ENCODE assay signal across 8 cellular contexts in genomic region chr7:55472406-55472805, GRCh38.
DNase-seq lines count a peak whose midpoint lies in the region; ATAC-seq, FAIRE-seq and TF ChIP-seq lines count a peak whose summit lies in the region.
"Not testable (repeated sequence)": the region's sequence is repeated elsewhere in the genome, so short reads cannot be mapped to it uniquely, and the experiment has no call there.

No MANE protein-coding gene starts in this region.

- H3K9ac ChIP-seq in GM12878 (ENCODE audit: control insufficient read depth, insufficient read depth, low read length); H1 (replicated peaks in 1 of 4; ENCODE audit: extremely low read depth in 1 of 4, low read depth in 3 of 4, low read length in 3 of 4): not testable (repeated sequence)

- H2BK120ac ChIP-seq in H1 (replicated peaks; ENCODE audit: low read depth, low read length), result not testable (repeated sequence)

- not testable (repeated sequence) for H3K4me3 Mint-ChIP-seq in activated CD8-positive, alpha-beta T cell treated with anti-CD3 and anti-CD28 coated beads for 36 hours; naive thymus-derived CD8-positive, alpha-beta T cell; stimulated activated naive CD8-positive, alpha-beta T cell treated with anti-CD3 and anti-CD28 coated beads, Interleukin-15, amount 100 ng/mL, for 72 hours

- not testable (repeated sequence) for H3K27me3 Mint-ChIP-seq in activated CD8-positive, alpha-beta T cell treated with anti-CD3 and anti-CD28 coated beads for 36 hours; naive thymus-derived CD8-positive, alpha-beta T cell; stimulated activated naive CD8-positive, alpha-beta T cell treated with anti-CD3 and anti-CD28 coated beads, Interleukin-15, amount 100 ng/mL, for 72 hours

- H2AK5ac ChIP-seq in H1 (ENCODE audit: low read depth, low read length), result not testable (repeated sequence)

- not testable (repeated sequence) for H3K4me1 ChIP-seq in A549; GM12878 (ENCODE audit: control insufficient read depth, insufficient read depth, low read length); H1 (replicated peaks in 1 of 4; ENCODE audit: control insufficient read depth in 3 of 4, insufficient read depth in 4 of 4, low read length in 3 of 4)

- H3K79me1 ChIP-seq in H1 (ENCODE audit: low read depth, low read length), result not testable (repeated sequence)

- in situ Hi-C loops in GM12878 (cut with MboI), result not testable (repeated sequence)

- RAD21 ChIA-PET in GM12878 (lab: Charles Lee; ENCODE audit: unreplicated experiment), result not testable (repeated sequence)

- peaks cover 66% of the 10 kb centered on the region for H3K4me1 Mint-ChIP-seq in activated CD8-positive, alpha-beta T cell treated with anti-CD3 and anti-CD28 coated beads for 36 hours (ENCODE audit: low read depth)
- H3K4me1 Mint-ChIP-seq in naive thymus-derived CD8-positive, alpha-beta T cell, result peaks cover 45 to 85% (median 79%) of the 10 kb centered on the region in 4 donors
- H3K4me1 Mint-ChIP-seq in stimulated activated naive CD8-positive, alpha-beta T cell treated with anti-CD3 and anti-CD28 coated beads, Interleukin-15, amount 100 ng/mL, for 72 hours, result peaks cover 86% of the 10 kb centered on the region

- H4K20me1 ChIP-seq in GM12878 (ENCODE audit: control insufficient read depth, insufficient read depth), result not testable (repeated sequence)
- peaks cover 0 to 14% of the 10 kb centered on the region in 2 experiments for H4K20me1 ChIP-seq in H1 (replicated peaks in 1 of 2; ENCODE audit: control insufficient read depth in 1 of 2, insufficient read depth in 2 of 2, low read length in 2 of 2)

- H2AFZ ChIP-seq in GM12878 (ENCODE audit: control insufficient read depth, low read depth, low read length); H1 (ENCODE audit: low read length): not testable (repeated sequence)

- not testable (repeated sequence) for H3K56ac ChIP-seq in H1 (replicated peaks; ENCODE audit: insufficient read length, low read depth, low read length)

- not testable (repeated sequence) for H2BK5ac ChIP-seq in H1 (ENCODE audit: low read depth, low read length)

- SMC1A ChIA-PET in GM12878 (lab: Charles Lee; ENCODE audit: uncharacterized antibody, unreplicated experiment), result not testable (repeated sequence)

- CTCF ChIA-PET in A549 (lab: Yijun Ruan, JAX); activated CD8-positive, alpha-beta T cell treated with anti-CD3 and anti-CD28 coated beads for 36 hours (lab: Charles Lee); GM12878 (lab: Yijun Ruan, JAX); H1 (lab: Charles Lee; ENCODE audit: partially characterized antibody): not testable (repeated sequence)

- BruUV-seq in GM12878 (replicated peaks; lab: Mats Ljungman, UMichigan), result not testable (repeated sequence)

- not testable (repeated sequence) for H4K8ac ChIP-seq in H1 (ENCODE audit: extremely low read depth, insufficient read depth, low read length)

- not testable (repeated sequence) for H3K36me3 Mint-ChIP-seq in activated CD8-positive, alpha-beta T cell treated with anti-CD3 and anti-CD28 coated beads for 36 hours (ENCODE audit: low read depth); naive thymus-derived CD8-positive, alpha-beta T cell

- peak; percentile 89 for FAIRE-seq in A549 (lab: Jason Lieb, UNC)
- peak; percentile 89 for FAIRE-seq in GM12891 (lab: Jason Lieb, UNC)
- FAIRE-seq in GM19239 (lab: Jason Lieb, UNC), result peak; percentile 88
- peak; percentile 7 for FAIRE-seq in GM12878 (lab: Jason Lieb, UNC)
- FAIRE-seq in H1 (lab: Jason Lieb, UNC), result peak; percentile 90

- not testable (repeated sequence) for H3K9me3 ChIP-seq in A549; GM12878 (replicated peaks; ENCODE audit: control insufficient read depth, insufficient read depth, low read length)
- peaks cover 3 to 10% of the 10 kb centered on the region in 2 experiments; a peak in 3 of 4 replicates for H3K9me3 ChIP-seq in H1 (ENCODE audit: insufficient read depth in 2 of 2, low read depth in 1 of 2, low read length in 1 of 2)

- H3K14ac ChIP-seq in H1 (ENCODE audit: insufficient read length), result not testable (repeated sequence)

- not testable (repeated sequence) for H3K27ac ChIP-seq in A549; GM12878 (ENCODE audit: control insufficient read depth, insufficient read depth); H1 (ENCODE audit: low read depth, low read length)

- not testable (repeated sequence) for H3K4me2 ChIP-seq in A549; GM12878 (ENCODE audit: control insufficient read depth, insufficient read depth); H1 (ENCODE audit: insufficient read depth in 1 of 2, low read depth in 2 of 2, low read length in 2 of 2)

- POLR2A ChIA-PET in A549 (lab: Yijun Ruan, JAX); activated CD8-positive, alpha-beta T cell treated with anti-CD3 and anti-CD28 coated beads for 36 hours (lab: Charles Lee); GM12878 (lab: Charles Lee); H1 (lab: Charles Lee; ENCODE audit: partially characterized antibody); naive thymus-derived CD8-positive, alpha-beta T cell (lab: Charles Lee): not testable (repeated sequence)

- not testable (repeated sequence) for H2BK12ac ChIP-seq in H1 (ENCODE audit: low read depth, low read length)

- H3K36me3 ChIP-seq in GM12878 (ENCODE audit: control insufficient read depth in 2 of 2, insufficient read depth in 2 of 2, low read length in 1 of 2), result peaks cover 27 to 37% of the 10 kb centered on the region in 2 experiments
- not testable (repeated sequence) for H3K36me3 ChIP-seq in H1 (ENCODE audit: control insufficient read depth in 2 of 4, insufficient read depth in 4 of 4, low read length in 3 of 4)

- not testable (repeated sequence) for H2BK15ac ChIP-seq in H1 (ENCODE audit: low read length)

- 87% methylated on average over 3 of the region's 14 CpGs for WGBS in A549 (ENCODE audit: missing lambda C conversion rate)
- 100% methylated on average over 4 of the region's 14 CpGs for WGBS in GM12878 (ENCODE audit: insufficient coverage, insufficient replicate concordance, low lambda C conversion rate, missing lambda C conversion rate)
- 92% methylated on average over 5 of the region's 14 CpGs; no CpG with 5 or more reads in 1 of the 2 experiments for WGBS in H1 (ENCODE audit: extremely low coverage in 1 of 2, insufficient coverage in 1 of 2, insufficient read length in 1 of 2, insufficient replicate concordance in 2 of 2, low coverage in 1 of 2, low lambda C conversion rate in 2 of 2, missing lambda C conversion rate in 1 of 2), 2 experiments

- H4K91ac ChIP-seq in H1 (replicated peaks; ENCODE audit: insufficient read length, low read length), result not testable (repeated sequence)

- H2BK20ac ChIP-seq in H1 (ENCODE audit: low read length), result not testable (repeated sequence)

- TF ChIP-seq EP300 in A549 (IDR thresholded peaks at IDR 0.05); GM12878 (IDR thresholded peaks at IDR 0.05; ENCODE audit: borderline replicate concordance in 1 of 2, control insufficient read depth in 1 of 2, low read depth in 2 of 2, low read length in 2 of 2); H1 (IDR thresholded peaks at IDR 0.05; ENCODE audit: borderline replicate concordance in 1 of 2, low read depth in 2 of 2, low read length in 2 of 2): not testable (repeated sequence)

- TF ChIP-seq POLR2A in A549 (IDR thresholded peaks at IDR 0.05; ENCODE audit: low read length); GM12891 (IDR thresholded peaks at IDR 0.05; ENCODE audit: low read depth, low read length); GM12878 (IDR thresholded peaks at IDR 0.05; ENCODE audit: low read depth, low read length); H1 (IDR thresholded peaks at IDR 0.05; ENCODE audit: control extremely low read depth in 1 of 2, low read depth in 2 of 2, low read length in 2 of 2): not testable (repeated sequence)

- not testable (repeated sequence) for TF ChIP-seq RAD21 in A549 (conservative IDR thresholded peaks at IDR 0.05 in 1 of 2, IDR thresholded peaks at IDR 0.05 in 1 of 2); GM12878 (IDR thresholded peaks at IDR 0.05; ENCODE audit: insufficient read depth, low read depth, low read length); H1 (IDR thresholded peaks at IDR 0.05 in 1 of 2, conservative IDR thresholded peaks at IDR 0.05 in 1 of 2; ENCODE audit: low read depth in 2 of 2, low read length in 2 of 2)

- H3K4ac ChIP-seq in H1 (replicated peaks; ENCODE audit: insufficient read length, low read depth, low read length), result not testable (repeated sequence)

- not testable (repeated sequence) for H3K18ac ChIP-seq in H1 (ENCODE audit: extremely low read depth, low read length)

- H3K23ac ChIP-seq in H1 (ENCODE audit: insufficient read length), result not testable (repeated sequence)

- not testable (repeated sequence) for TF ChIP-seq CTCF in A549 (IDR thresholded peaks at IDR 0.05); activated CD8-positive, alpha-beta T cell treated with anti-CD3 and anti-CD28 coated beads for 36 hours (IDR thresholded peaks at IDR 0.05); GM12878 (IDR thresholded peaks at IDR 0.05 in 2 of 3, conservative IDR thresholded peaks at IDR 0.05 in 1 of 3; ENCODE audit: control insufficient read depth in 2 of 3, extremely low read depth in 1 of 3, insufficient read depth in 1 of 3, low read depth in 3 of 3, low read length in 3 of 3); H1 (IDR thresholded peaks at IDR 0.05; ENCODE audit: control extremely low read depth in 1 of 3, insufficient read depth in 1 of 3, low read depth in 1 of 3, low read length in 3 of 3)

- not testable (repeated sequence) for H3K4me3 ChIP-seq in A549; GM12878; H1 (ENCODE audit: extremely low read depth in 1 of 4, insufficient read depth in 2 of 4, low read depth in 3 of 4, low read length in 4 of 4)

- intact Hi-C loops in activated CD8-positive, alpha-beta T cell treated with anti-CD3 and anti-CD28 coated beads for 36 hours (cut with micrococcal nuclease); GM12878 (cut with micrococcal nuclease; ENCODE audit: unreplicated experiment): not testable (repeated sequence)

- not testable (repeated sequence) for DNase-seq in A549 (ENCODE audit: low read depth in 1 of 2, low spot score in 1 of 2); GM12891 (ENCODE audit: insufficient read length, low spot score); GM19239 (ENCODE audit: insufficient read length, low spot score); activated CD8-positive, alpha-beta T cell treated with anti-CD3 and anti-CD28 coated beads for 36 hours; GM12878 (ENCODE audit: low read depth, low spot score); H1 (ENCODE audit: low read depth in 1 of 2, low spot score in 2 of 2); naive thymus-derived CD8-positive, alpha-beta T cell; stimulated activated naive CD8-positive, alpha-beta T cell treated with anti-CD3 and anti-CD28 coated beads, Interleukin-15, amount 100 ng/mL, for 72 hours

- not testable (repeated sequence) for H3K27ac Mint-ChIP-seq in activated CD8-positive, alpha-beta T cell treated with anti-CD3 and anti-CD28 coated beads for 36 hours; naive thymus-derived CD8-positive, alpha-beta T cell; stimulated activated naive CD8-positive, alpha-beta T cell treated with anti-CD3 and anti-CD28 coated beads, Interleukin-15, amount 100 ng/mL, for 72 hours

- not testable (repeated sequence) for H3K79me2 ChIP-seq in GM12878 (ENCODE audit: control insufficient read depth, insufficient read depth, low read length); H1 (ENCODE audit: control insufficient read depth in 1 of 2, insufficient read depth in 2 of 2, low read length in 2 of 2)

- H3K9me3 Mint-ChIP-seq in activated CD8-positive, alpha-beta T cell treated with anti-CD3 and anti-CD28 coated beads for 36 hours; naive thymus-derived CD8-positive, alpha-beta T cell; stimulated activated naive CD8-positive, alpha-beta T cell treated with anti-CD3 and anti-CD28 coated beads, Interleukin-15, amount 100 ng/mL, for 72 hours: not testable (repeated sequence)

- H3K23me2 ChIP-seq in H1 (ENCODE audit: low read depth, low read length), result not testable (repeated sequence)

- not testable (repeated sequence) for H3K27me3 ChIP-seq in GM12878 (replicated peaks in 1 of 2; ENCODE audit: control insufficient read depth in 2 of 2, insufficient read depth in 2 of 2, low read length in 1 of 2); H1 (replicated peaks in 1 of 4; ENCODE audit: control insufficient read depth in 3 of 4, extremely low read depth in 1 of 4, insufficient read depth in 3 of 4, low read length in 3 of 4)

- ATAC-seq in A549, GM12878: not testable (repeated sequence)
- peak; percentile 61 for ATAC-seq in activated CD8-positive, alpha-beta T cell treated with anti-CD3 and anti-CD28 coated beads for 36 hours
- ATAC-seq in naive thymus-derived CD8-positive, alpha-beta T cell, result peak; percentile 31 to 67
- peak; percentile 35 for ATAC-seq in stimulated activated naive CD8-positive, alpha-beta T cell treated with anti-CD3 and anti-CD28 coated beads, Interleukin-15, amount 100 ng/mL, for 72 hours

- not testable (repeated sequence) for H4K5ac ChIP-seq in H1 (ENCODE audit: insufficient read length, low read depth, low read length)
